Comparison of ENCODE assay signal across 1 cellular context in genomic region chr22:20132686-20133246, GRCh38.
TF ChIP-seq lines count a peak whose summit lies in the region.

No MANE protein-coding gene starts in this region.

TF ChIP-seq in K562, 482 proteins besides CTCF, POLR2A, EP300 and RAD21 (continued from another document):
- TF ChIP-seq RUNX1 (IDR thresholded peaks at IDR 0.05; ENCODE audit: low read depth) (no peak), PHB (CRISPR knock-in tag; IDR thresholded peaks at IDR 0.05) (no peak; the same call in 1 of the 2 replicates), ESRRB (CRISPR knock-in tag; IDR thresholded peaks at IDR 0.05; ENCODE audit: borderline replicate concordance) (peak; percentile 36; the same call in 1 of the 2 replicates)
